In the genomic region with DNA sequence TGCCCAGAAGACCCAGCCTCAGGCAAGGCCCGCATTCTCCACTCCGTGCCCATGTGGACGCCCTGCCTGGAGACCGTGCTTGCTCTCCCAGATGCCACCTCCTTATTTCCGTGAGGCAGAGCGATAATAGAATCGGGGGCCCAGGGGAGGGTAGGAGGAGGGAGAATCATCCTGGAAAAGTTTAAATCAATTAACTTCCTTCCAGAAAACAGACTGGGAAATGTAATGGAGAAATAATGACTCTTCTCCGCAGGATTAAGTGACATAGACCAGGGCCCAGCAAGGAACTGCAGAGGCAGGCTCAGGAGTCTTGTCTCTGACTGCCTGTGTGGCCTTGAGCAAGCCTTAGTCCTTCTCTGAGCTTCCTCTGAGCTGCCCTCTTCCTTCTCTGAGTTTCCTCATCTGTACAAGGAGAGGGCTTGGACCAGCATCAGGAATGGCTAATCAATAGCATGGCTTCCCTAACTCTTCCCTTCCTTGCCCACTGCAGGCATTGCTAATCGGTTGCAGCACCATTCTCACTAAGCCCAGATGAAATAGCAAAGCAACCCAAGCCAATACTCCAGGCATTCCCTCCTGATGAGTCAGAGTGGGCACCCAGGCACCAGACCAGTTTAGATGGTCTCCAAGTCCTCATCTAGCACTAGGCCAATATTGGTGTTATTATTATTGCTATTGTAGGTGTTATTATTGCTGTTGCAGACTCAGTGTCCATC, we compare ENCODE assay signal across 30 cellular contexts. TPM values are rescaled to one million over a fixed set of nuclear protein-coding genes. Genes with fewer than 3 reads are reported as not detected.
"Had no signal": no experiment of that assay in that cellular context is flagged by ENCODE, and none has a peak within 500 bp of the region (broad histone marks: within the 10 kb centered on the region; RNA-seq: fewer than 3 reads in every experiment).

No MANE protein-coding gene starts in this region.

- DNase-seq: activated CD4-positive, alpha-beta memory T cell treated with anti-CD3 and anti-CD28 coated beads, Interleukin-2, amount 10 ng/mL, durations not matched to agents 7 days and 5 days; activated CD4-positive, alpha-beta T cell treated with anti-CD3 and anti-CD28 coated beads, Interleukin-2, amount 10 ng/mL, durations not matched to agents 7 days and 5 days; activated CD4-positive, CD25-positive, alpha-beta regulatory T cell treated with anti-CD3 and anti-CD28 coated beads, Interleukin-2, amount 50 U/mL, for 72 hours; activated CD8-positive, alpha-beta memory T cell treated with anti-CD3 and anti-CD28 coated beads, Interleukin-2, amount 50 U/mL, for 48 hours; activated gamma-delta T cell; activated naive CD4-positive, alpha-beta T cell treated with anti-CD3 and anti-CD28 coated beads, Interleukin-2, amount 10 ng/mL, durations not matched to agents 7 days and 5 days; activated T-cell treated with anti-CD3 and anti-CD28 coated beads, Interleukin-2, amount 50 U/mL, for 24 hours; amniotic stem cell; brain microvascular endothelial cell; dorsolateral prefrontal cortex; effector memory CD8-positive, alpha-beta T cell; erythroblast; foreskin fibroblast; head of caudate nucleus; hippocampal formation; left colon; mammary epithelial cell; midbrain; naive thymus-derived CD4-positive, alpha-beta T cell; nucleus accumbens; psoas muscle; stimulated activated CD4-positive, alpha-beta T cell treated with anti-CD3 and anti-CD28 coated beads, Interleukin-15, amount 100 ng/mL, for 24 hours; stimulated activated naive CD4-positive, alpha-beta T cell treated with Interleukin-2 at 50 U/mL for 16 hours; T1000 had no signal

- ATAC-seq: effector memory CD8-positive, alpha-beta T cell; left colon; naive thymus-derived CD4-positive, alpha-beta T cell; psoas muscle had no signal

- FAIRE-seq: astrocyte, keratinocyte had no signal

- H3K4me3 ChIP-seq: coronary artery, dorsolateral prefrontal cortex, psoas muscle, tibial nerve had no signal

- H3K27me3 ChIP-seq: brain microvascular endothelial cell, dorsolateral prefrontal cortex had no signal

- H3K9ac ChIP-seq: parathyroid adenoma had no signal

- H3K4me1 ChIP-seq: tibial nerve had no signal

- H3K79me2 ChIP-seq: parathyroid adenoma had no signal

- H2AFZ ChIP-seq: parathyroid adenoma had no signal

- H3K36me3 ChIP-seq: brain microvascular endothelial cell, tibial nerve had no signal

- H3K9me3 ChIP-seq: psoas muscle, tibial nerve had no signal

- H3K27ac ChIP-seq: brain microvascular endothelial cell, coronary artery, parathyroid adenoma, psoas muscle, tibial nerve had no signal

RNA-seq across cellular contexts. Expression of a gene that starts 11.3 kb away (rescaled TPM):
- total RNA-seq: fibroblast of lung had no signal
